ENCODE assay signal across 8 cellular contexts in genomic region chr15:57732526-57733331, GRCh38. TPM values are rescaled to one million over a fixed set of nuclear protein-coding genes. Genes with fewer than 3 reads are reported as not detected.
DNase-seq lines count a peak whose midpoint lies in the region; TF ChIP-seq lines count a peak whose summit lies in the region.

No MANE protein-coding gene starts in this region.

- intact Hi-C loops in stomach (cut with DNase I; ENCODE audit: low total_unique reads) = no loop called here

- no peaks in the 10 kb centered on the region for H3K79me1 ChIP-seq in mesendoderm (ENCODE audit: low read length)

- H2BK120ac ChIP-seq in mesendoderm (ENCODE audit: low read depth, low read length) = no peak overlapping the region

- no peaks in the 10 kb centered on the region for H4K20me1 ChIP-seq in MM.1S (ENCODE audit: insufficient read depth, low read length)

- H3K9ac ChIP-seq in MM.1S (ENCODE audit: low read length) = no peak overlapping the region
- H3K9ac ChIP-seq in mesendoderm (ENCODE audit: low read length) = no peak overlapping the region

- H3K9me3 ChIP-seq in MM.1S (replicated peaks; ENCODE audit: insufficient read depth, low read length) (no peaks in the 10 kb centered on the region), stomach (no peaks in the 10 kb centered on the region)

- no peak overlapping the region for H4K5ac ChIP-seq in mesendoderm (ENCODE audit: low read length)

- H3K4me3 ChIP-seq in MM.1S (ENCODE audit: low read length) = no peak overlapping the region
- no peak overlapping the region for H3K4me3 ChIP-seq in mesendoderm (ENCODE audit: low read length)
- no peak overlapping the region for H3K4me3 ChIP-seq in stomach

- H3K4me2 ChIP-seq in MM.1S (ENCODE audit: low read depth, low read length) (no peak overlapping the region), mesendoderm (ENCODE audit: low read length) (no peak overlapping the region)

- no peaks in the 10 kb centered on the region for H3K9me2 ChIP-seq in MM.1S (replicated peaks; ENCODE audit: insufficient read depth, low read length)

- H3K36me3 ChIP-seq in MM.1S (replicated peaks; ENCODE audit: insufficient read depth, low read length) = no peaks in the 10 kb centered on the region
- H3K36me3 ChIP-seq in mesendoderm (ENCODE audit: control insufficient read depth, insufficient read depth, low read length) = no peaks in the 10 kb centered on the region
- no peaks in the 10 kb centered on the region for H3K36me3 ChIP-seq in stomach

- H3K4me1 ChIP-seq in MM.1S (ENCODE audit: low read length) (no peaks in the 10 kb centered on the region), mesendoderm (ENCODE audit: control insufficient read depth, low read depth, low read length) (no peaks in the 10 kb centered on the region), stomach (peaks cover 0 to 15% (median 2%) of the 10 kb centered on the region in 4 donors)

- H3K79me2 ChIP-seq in MM.1S (ENCODE audit: low read length) (no peaks in the 10 kb centered on the region), mesendoderm (ENCODE audit: control insufficient read depth, insufficient read depth, low read length) (no peaks in the 10 kb centered on the region)

- no peak overlapping the region for H3K4ac ChIP-seq in mesendoderm (ENCODE audit: low read depth, low read length)

- peak; percentile 37 to 70 for DNase-seq in NCI-H524 (lab: John Stamatoyannopoulos, UW)
- DNase-seq in NCI-H524 treated with DMSO at 0.1 percent for 48 hours (lab: John Stamatoyannopoulos, UW) = no peak
- DNase-seq in MM.1S = peak; percentile 56
- DNase-seq in dermis blood vessel endothelial cell = peak; percentile 83
- DNase-seq in mesendoderm = peak; percentile 68
- peak; percentile 63 for DNase-seq in stomach
- DNase-seq in NCI-H128 (lab: John Stamatoyannopoulos, UW; ENCODE audit: unreplicated experiment) = no peak

- H2AK5ac ChIP-seq in mesendoderm (ENCODE audit: low read length) = no peak overlapping the region

- H3K27me3 ChIP-seq in MM.1S (replicated peaks; ENCODE audit: insufficient read depth, low read length) (no peaks in the 10 kb centered on the region), mesendoderm (ENCODE audit: insufficient read depth, low read length, poor library complexity) (no peaks in the 10 kb centered on the region), stomach (no peaks in the 10 kb centered on the region)

- TF ChIP-seq EP300 in stomach (IDR thresholded peaks at IDR 0.05) = no peak

- H3K18ac ChIP-seq in mesendoderm (ENCODE audit: low read length) = no peak overlapping the region

- peak; percentile 90 for TF ChIP-seq CTCF in MM.1S (IDR thresholded peaks at IDR 0.05; ENCODE audit: low read length)
- peak; percentile 80 for TF ChIP-seq CTCF in VCaP (conservative IDR thresholded peaks at IDR 0.05)
- TF ChIP-seq CTCF in stomach (IDR thresholded peaks at IDR 0.05) = peak in 5 of 7 experiments; percentile 18 to 91 (median 81)

- H2BK15ac ChIP-seq in mesendoderm (replicated peaks; ENCODE audit: low read depth) = no peak overlapping the region

- H2AFZ ChIP-seq in MM.1S (ENCODE audit: low read length) = no peak overlapping the region

- TF ChIP-seq POLR2A in stomach (IDR thresholded peaks at IDR 0.05) = no peak

- H2BK5ac ChIP-seq in mesendoderm (ENCODE audit: low read length) = no peak overlapping the region

- WGBS in mesendoderm (ENCODE audit: extremely low coverage, insufficient coverage, low lambda C conversion rate) = no CpG with 5 or more reads among the region's 12 CpGs
- 36 to 41% (median 40%) methylated on average over 12 of the region's 12 CpGs for WGBS in stomach, 5 donors

- H3K56ac ChIP-seq in mesendoderm (ENCODE audit: low read length) = no peak overlapping the region

- H3K27ac ChIP-seq in MM.1S (ENCODE audit: low read length) (no peak overlapping the region), VCaP (peak overlapping the region; percentile 98), mesendoderm (ENCODE audit: low read depth, low read length) (no peak overlapping the region), stomach (no peak overlapping the region)

- H3K23ac ChIP-seq in mesendoderm (ENCODE audit: low read length) = no peak overlapping the region

- H4K8ac ChIP-seq in mesendoderm (ENCODE audit: low read depth, low read length) = no peak overlapping the region

- no peaks in the 10 kb centered on the region for H3F3A ChIP-seq in MM.1S (ENCODE audit: insufficient read depth, low read length)

RNA-seq across cellular contexts. Expression of gene POLR2M, which starts 26.2 kb away (rescaled TPM):
- total RNA-seq in dermis blood vessel endothelial cell = 178 and 224 TPM in 2 replicates
- polyA plus RNA-seq in mesendoderm (2013, experiment 1 of 2) = 138 TPM
- polyA plus RNA-seq in mesendoderm (2013, experiment 2 of 2) = 132 TPM
- 1,000 to 10,000 TPM in 1 of 5 donors, 100 to 1,000 TPM in 3, 10 to 100 TPM in 1; 54.0 to 1,088 (median 385) TPM for total RNA-seq in stomach
- 100 to 1,000 TPM in 1 of 3 donors, 10 to 100 TPM in 2; 41.6 to 139 (median 56.4) TPM for polyA plus RNA-seq in stomach

Comparison
In these comparisons a context has a peak if more than half of its experiments do, and no peak if none do; other contexts are left out.
1. DNase-seq: peak in NCI-H524 (2 of 2), MM.1S (single experiment), dermis blood vessel endothelial cell (single experiment), mesendoderm (single experiment) and stomach (single experiment); none in NCI-H524 treated with DMSO at 0.1 percent for 48 hours (single experiment) and NCI-H128 (single experiment).
2. Peak in every context shown above with its lines, with median percentiles within 50 percentile points of each other: CTCF ChIP-seq.